14 cellular contexts compared by ENCODE assay signal in genomic region chr11:128040603-128041002, GRCh38.
A peak's percentile ranks its signal among the peaks of the same experiment; 100 is the strongest.
DNase-seq lines count a peak whose midpoint lies in the region; ATAC-seq and TF ChIP-seq lines count a peak whose summit lies in the region.
"Had no signal": no experiment of that assay in that cellular context is flagged by ENCODE, and none has a peak within 500 bp of the region (broad histone marks: within the 10 kb centered on the region; RNA-seq: fewer than 3 reads in every experiment).

No MANE protein-coding gene starts in this region.

- peaks cover 7% of the 10 kb centered on the region for H3K36me3 Mint-ChIP-seq in T-helper 1 cell treated with Interleukin-12 subunit alpha and Interleukin-12 subunit beta and Interleukin-4 antibody, amounts not matched to agents 30 μg/mL and 1 μg/mL, for 36 hours (ENCODE audit: low read depth)
- peaks cover 0 to 13% (median 3%) of the 10 kb centered on the region in 5 donors for H3K36me3 Mint-ChIP-seq in naive thymus-derived CD4-positive, alpha-beta T cell
- H3K36me3 Mint-ChIP-seq: mesothelial cell of epicardium had no signal

- no peaks in the 10 kb centered on the region for H3K79me2 ChIP-seq in KMS-11 (ENCODE audit: insufficient read depth, low read depth)

- no peak overlapping the region for H3K4me3 Mint-ChIP-seq in T-helper 1 cell treated with Interleukin-12 subunit alpha and Interleukin-12 subunit beta and Interleukin-4 antibody, amounts not matched to agents 30 μg/mL and 1 μg/mL, for 36 hours
- peak overlapping the region in 5 of 10 donors; percentile 18 to 55 (median 28) for H3K4me3 Mint-ChIP-seq in naive thymus-derived CD4-positive, alpha-beta T cell
- H3K4me3 Mint-ChIP-seq: mesothelial cell of epicardium had no signal

- H3K9ac ChIP-seq in KMS-11 = no peak overlapping the region
- H3K9ac ChIP-seq in adipocyte (ENCODE audit: low read length) = no peak overlapping the region

- H3K4me1 ChIP-seq in KMS-11 (ENCODE audit: low read depth, poor library complexity, severe bottlenecking) (peaks cover 26% of the 10 kb centered on the region), adipocyte (ENCODE audit: control insufficient read depth, insufficient read depth, low read length) (peaks cover 36% of the 10 kb centered on the region)
- H3K4me1 ChIP-seq in naive thymus-derived CD4-positive, alpha-beta T cell (ENCODE audit: control insufficient read depth in 2 of 2, insufficient read depth in 2 of 2, low read length in 2 of 2) = peaks cover 68 to 76% of the 10 kb centered on the region in 2 donors

- DNase-seq in T-helper 1 cell (no peak), adipocyte (ENCODE audit: low read depth) (peak; percentile 47), left colon (no peak), iPS-NIHi7 (ENCODE audit: extremely low spot score) (no peak)
- DNase-seq in naive thymus-derived CD4-positive, alpha-beta T cell = no peak
- DNase-seq: activated CD8-positive, alpha-beta memory T cell treated with anti-CD3 and anti-CD28 coated beads for 24 hours; activated naive CD4-positive, alpha-beta T cell treated with anti-CD3 and anti-CD28 coated beads, Interleukin-2, amount 50 U/mL, for 16 hours; stimulated activated CD4-positive, alpha-beta T cell treated with anti-CD3 and anti-CD28 coated beads, Interleukin-15, amount 100 ng/mL, for 24 hours had no signal

- CTCF ChIA-PET in naive thymus-derived CD4-positive, alpha-beta T cell (lab: Charles Lee) = interaction anchor here (0.8 to 2.0 kb wide), 3 partner anchors 10 to 591 kb away, joined by 4 to 15 read pairs (median 5); no protein-coding TSS in a partner anchor

- peak overlapping the region; percentile 12 for H3K27ac Mint-ChIP-seq in T-helper 1 cell treated with Interleukin-12 subunit alpha and Interleukin-12 subunit beta and Interleukin-4 antibody, amounts not matched to agents 30 μg/mL and 1 μg/mL, for 36 hours
- H3K27ac Mint-ChIP-seq in naive thymus-derived CD4-positive, alpha-beta T cell = peak overlapping the region; percentile 39 to 90 (median 83)
- H3K27ac Mint-ChIP-seq: mesothelial cell of epicardium had no signal

- TF ChIP-seq CTCF in KMS-11 (conservative IDR thresholded peaks at IDR 0.05; ENCODE audit: low read depth, low read length) = no peak

- H3K4me3 ChIP-seq in KMS-11 (IDR thresholded peaks at IDR 0.05; ENCODE audit: insufficient read depth, low read depth, low read length) = no peak overlapping the region
- H3K4me3 ChIP-seq in adipocyte (ENCODE audit: low read length) = no peak overlapping the region
- no peak overlapping the region for H3K4me3 ChIP-seq in naive thymus-derived CD4-positive, alpha-beta T cell (ENCODE audit: low read length)
- H3K4me3 ChIP-seq: coronary artery had no signal

- no peaks in the 10 kb centered on the region for H3K36me3 ChIP-seq in KMS-11 (ENCODE audit: insufficient read depth)
- no peaks in the 10 kb centered on the region for H3K36me3 ChIP-seq in adipocyte (ENCODE audit: control insufficient read depth, insufficient read depth, low read length, severe bottlenecking)
- H3K36me3 ChIP-seq in naive thymus-derived CD4-positive, alpha-beta T cell (ENCODE audit: control insufficient read depth in 2 of 3, insufficient read depth in 3 of 3, low read length in 3 of 3) = no peaks in the 10 kb centered on the region

- no peaks in the 10 kb centered on the region for H3K27me3 ChIP-seq in KMS-11 (ENCODE audit: insufficient read depth, low read depth)
- H3K27me3 ChIP-seq in adipocyte (replicated peaks; ENCODE audit: control insufficient read depth, insufficient read depth, low read length) = peaks cover 12% of the 10 kb centered on the region
- no peaks in the 10 kb centered on the region for H3K27me3 ChIP-seq in naive thymus-derived CD4-positive, alpha-beta T cell (ENCODE audit: control insufficient read depth in 2 of 2, insufficient read depth in 2 of 2, low read length in 2 of 2)

- H3K9me3 Mint-ChIP-seq in T-helper 1 cell treated with Interleukin-12 subunit alpha and Interleukin-12 subunit beta and Interleukin-4 antibody, amounts not matched to agents 30 μg/mL and 1 μg/mL, for 36 hours = no peaks in the 10 kb centered on the region
- peaks cover 0 to 10% (median 0%) of the 10 kb centered on the region in 11 donors for H3K9me3 Mint-ChIP-seq in naive thymus-derived CD4-positive, alpha-beta T cell

- no peak overlapping the region for H2AFZ ChIP-seq in KMS-11 (ENCODE audit: low read depth)

- POLR2A ChIA-PET in naive thymus-derived CD4-positive, alpha-beta T cell (lab: Charles Lee) = interaction anchor here (5.2 kb wide), 1 partner anchor 11 kb away, joined by 124 read pairs; no protein-coding TSS in a partner anchor

- H4K20me1 ChIP-seq in KMS-11 (ENCODE audit: insufficient read depth) = no peaks in the 10 kb centered on the region

- peaks cover 9% of the 10 kb centered on the region for H3K9me3 ChIP-seq in adipocyte (ENCODE audit: control insufficient read depth, low read length)
- H3K9me3 ChIP-seq in naive thymus-derived CD4-positive, alpha-beta T cell (ENCODE audit: control insufficient read depth in 2 of 3, low read length in 3 of 3) = no peaks in the 10 kb centered on the region

- H3K4me2 ChIP-seq in KMS-11 = 0 out of 2 replicates have a peak overlapping the region, but pooled peaks have one; percentile 60

- intact Hi-C loops in naive thymus-derived CD4-positive, alpha-beta T cell (cut with micrococcal nuclease) = no loop called here
- intact Hi-C loops in left colon (cut with DNase I, micrococcal nuclease) = no loop called here

- no peak overlapping the region for H3K27ac ChIP-seq in KMS-11
- peak overlapping the region; percentile 49 for H3K27ac ChIP-seq in naive thymus-derived CD4-positive, alpha-beta T cell (ENCODE audit: low read depth, low read length)
- H3K27ac ChIP-seq: coronary artery had no signal

- H3K27me3 Mint-ChIP-seq in T-helper 1 cell treated with Interleukin-12 subunit alpha and Interleukin-12 subunit beta and Interleukin-4 antibody, amounts not matched to agents 30 μg/mL and 1 μg/mL, for 36 hours (ENCODE audit: low read depth) = no peaks in the 10 kb centered on the region
- peaks cover 0 to 3% (median 0%) of the 10 kb centered on the region in 5 donors for H3K27me3 Mint-ChIP-seq in naive thymus-derived CD4-positive, alpha-beta T cell

- no peak for ATAC-seq in naive thymus-derived CD4-positive, alpha-beta T cell
- no peak for ATAC-seq in left colon
- ATAC-seq in GM18502 (IDR thresholded peaks at IDR 0.05; ENCODE audit: poor library complexity, unreplicated experiment) = no peak
- ATAC-seq: Panc1 had no signal

- peaks cover 48% of the 10 kb centered on the region for H3K4me1 Mint-ChIP-seq in T-helper 1 cell treated with Interleukin-12 subunit alpha and Interleukin-12 subunit beta and Interleukin-4 antibody, amounts not matched to agents 30 μg/mL and 1 μg/mL, for 36 hours (ENCODE audit: low read depth)
- H3K4me1 Mint-ChIP-seq in naive thymus-derived CD4-positive, alpha-beta T cell = peaks cover 37 to 69% (median 42%) of the 10 kb centered on the region in 7 donors
